21 cellular contexts compared by ENCODE assay signal in the genomic region with DNA sequence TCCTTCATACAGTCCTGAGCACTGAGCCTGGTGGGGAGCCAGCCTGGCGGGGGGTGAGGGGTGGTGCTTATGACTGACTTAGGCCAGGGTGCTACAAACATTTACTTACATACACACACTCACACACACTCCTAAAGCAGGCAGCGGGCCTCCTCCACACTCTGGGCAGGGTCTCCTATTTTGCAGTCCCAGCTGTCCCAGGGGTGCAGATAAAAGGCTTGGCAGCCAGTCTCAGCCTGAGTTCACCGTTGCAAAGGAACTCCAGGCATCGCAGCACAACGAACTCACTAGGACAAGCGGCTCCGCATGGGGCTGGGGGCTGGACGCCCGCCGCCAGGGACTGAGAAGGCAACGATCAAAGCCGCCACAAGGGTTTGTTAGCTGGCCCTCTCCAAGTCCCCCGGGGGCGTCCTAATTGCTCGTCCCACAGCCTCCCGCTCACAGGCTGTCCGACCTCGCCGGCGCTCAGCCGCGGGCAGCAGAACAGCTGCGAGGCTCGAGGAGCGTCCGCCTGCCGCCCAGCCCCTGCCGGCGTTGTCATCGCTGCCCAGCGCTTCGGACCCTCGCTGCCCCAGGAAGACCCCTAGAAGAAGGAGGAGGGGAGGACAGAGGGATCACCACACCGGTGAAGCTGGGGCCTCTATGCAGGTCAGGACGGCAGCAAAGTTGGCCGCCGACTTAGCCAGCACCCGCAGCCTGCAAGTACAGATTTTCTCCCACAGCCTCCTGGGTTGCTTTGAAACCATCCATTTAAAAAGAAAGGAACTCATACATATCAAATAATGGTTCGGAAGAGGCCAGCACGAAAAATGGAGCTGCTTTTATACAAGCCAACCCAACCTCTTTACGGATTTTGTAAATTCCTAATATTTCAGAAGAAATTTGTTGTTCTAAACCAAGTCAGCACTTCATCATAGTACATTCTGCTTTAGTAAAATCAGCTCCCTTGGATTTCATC. TPM values are rescaled to one million over a fixed set of nuclear protein-coding genes. Genes with fewer than 3 reads are reported as not detected.
DNase-seq lines count a peak whose midpoint lies in the region; ATAC-seq, FAIRE-seq and TF ChIP-seq lines count a peak whose summit lies in the region.
"Had no signal": no experiment of that assay in that cellular context is flagged by ENCODE, and none has a peak within 500 bp of the region (broad histone marks: within the 10 kb centered on the region; RNA-seq: fewer than 3 reads in every experiment).

No MANE protein-coding gene starts in this region.

- H3K4me3 ChIP-seq in IMR-90 (ENCODE audit: insufficient read depth, low read depth, low read length) (no peak overlapping the region), coronary artery (peak overlapping the region; percentile 39), neural cell (ENCODE audit: low read length) (peak overlapping the region; percentile 34)
- H3K4me3 ChIP-seq: adrenal gland, tibial artery had no signal

- H4K8ac ChIP-seq in IMR-90 (ENCODE audit: low read depth in 2 of 2, low read length in 2 of 2) = no peak overlapping the region

- ATAC-seq in IMR-90 (ENCODE audit: low read depth) (peak; percentile 24; the same call in 1 of the 2 replicates), HG03196 (IDR thresholded peaks at IDR 0.05; ENCODE audit: unreplicated experiment) (no peak)
- ATAC-seq: activated CD8-positive, alpha-beta T cell treated with anti-CD3 and anti-CD28 coated beads for 36 hours had no signal

- no peak overlapping the region; the same call in 1 of the 2 replicates for H3K4me2 ChIP-seq in IMR-90 (ENCODE audit: low read depth, low read length)
- no peak overlapping the region for H3K4me2 ChIP-seq in neural cell (ENCODE audit: low read length)
- H3K4me2 ChIP-seq: KMS-11 had no signal

- H3K79me2 ChIP-seq in neural cell (replicated peaks; ENCODE audit: insufficient read depth, low read length) = no peaks in the 10 kb centered on the region

- in situ Hi-C loops in IMR-90 (cut with MboI; ENCODE audit: low sequenced_read_pairs) = no loop called here

- H4K91ac ChIP-seq in IMR-90 (ENCODE audit: insufficient read depth, low read depth, low read length) = no peak overlapping the region

- H3K27me3 ChIP-seq in IMR-90 (ENCODE audit: control insufficient read depth, insufficient read depth, low read length) = peaks cover 85% of the 10 kb centered on the region
- peaks cover 100% of the 10 kb centered on the region for H3K27me3 ChIP-seq in neural cell (ENCODE audit: insufficient read depth, low read depth, low read length)

- H3K36me3 ChIP-seq in IMR-90 (ENCODE audit: control insufficient read depth, insufficient read depth, low read length) (no peaks in the 10 kb centered on the region), neural cell (ENCODE audit: insufficient read depth, low read length) (no peaks in the 10 kb centered on the region)
- H3K36me3 ChIP-seq: adrenal gland, tibial artery had no signal

- no peak for TF ChIP-seq POLR2A in IMR-90 (IDR thresholded peaks at IDR 0.05; ENCODE audit: low read depth, low read length)
- TF ChIP-seq POLR2A in GM12891 (IDR thresholded peaks at IDR 0.05; ENCODE audit: low read depth, low read length) = no peak

- TF ChIP-seq EP300 in neural cell (conservative IDR thresholded peaks at IDR 0.05; ENCODE audit: poor library complexity, severe bottlenecking) = no peak

- no peak overlapping the region for H3K56ac ChIP-seq in IMR-90 (ENCODE audit: extremely low read depth, insufficient read depth, low read length)

- no peak overlapping the region for H2BK20ac ChIP-seq in IMR-90 (ENCODE audit: low read depth, low read length)

- DNase-seq in DMS53 (lab: John Stamatoyannopoulos, UW) (peak; percentile 55), DMS53 treated with DMSO at 0.1 percent for 48 hours (lab: John Stamatoyannopoulos, UW; ENCODE audit: unreplicated experiment) (no peak), IMR-90 (no peak), coronary artery (ENCODE audit: low spot score) (no peak), GM12891 (ENCODE audit: insufficient read length, low spot score) (no peak), DMS 273 treated with DMSO at 0.1 percent for 48 hours (lab: John Stamatoyannopoulos, UW) (no peak)
- DNase-seq: activated CD8-positive, alpha-beta T cell treated with anti-CD3 and anti-CD28 coated beads for 36 hours; adrenal gland; NCI-H1436; NCI-H524 treated with DMSO at 0.1 percent for 48 hours; stimulated activated CD4-positive, alpha-beta T cell treated with anti-CD3 and anti-CD28 coated beads, Interleukin-2, amount 100 ng/mL, for 24 hours; tibial artery had no signal

- no peak overlapping the region for H2BK120ac ChIP-seq in IMR-90 (ENCODE audit: low read depth, low read length)

- no peaks in the 10 kb centered on the region for H4K20me1 ChIP-seq in IMR-90 (ENCODE audit: insufficient read depth, low read length)
- no peaks in the 10 kb centered on the region for H4K20me1 ChIP-seq in neural cell (ENCODE audit: insufficient read depth)

- no peaks in the 10 kb centered on the region for H3F3A ChIP-seq in neural cell (ENCODE audit: insufficient read depth, low read length, poor library complexity, severe bottlenecking)

- H3K27ac ChIP-seq in IMR-90 (ENCODE audit: insufficient read depth, low read length) (no peak overlapping the region), coronary artery (no peak overlapping the region), neural cell (ENCODE audit: low read length) (no peak overlapping the region)
- H3K27ac ChIP-seq: 22Rv1, adrenal gland, KMS-11, RWPE1, tibial artery had no signal

- H2BK5ac ChIP-seq in IMR-90 (ENCODE audit: low read depth, low read length, poor library complexity, severe bottlenecking) = no peak overlapping the region

- H3K79me1 ChIP-seq in IMR-90 (ENCODE audit: low read depth in 1 of 2, low read length in 2 of 2) = no peaks in the 10 kb centered on the region

- TF ChIP-seq RAD21 in IMR-90 (IDR thresholded peaks at IDR 0.05; ENCODE audit: low read length) (no peak), neural cell (conservative IDR thresholded peaks at IDR 0.05) (no peak)

- H3K14ac ChIP-seq in IMR-90 (replicated peaks; ENCODE audit: low read depth, low read length) = no peak overlapping the region

- intact Hi-C loops in IMR-90 (cut with micrococcal nuclease) = no loop called here

- H2AFZ ChIP-seq in IMR-90 (replicated peaks; ENCODE audit: low read length, poor library complexity) (no peak overlapping the region), neural cell (ENCODE audit: low read depth, low read length) (no peak overlapping the region)

- no peak overlapping the region for H2AK9ac ChIP-seq in IMR-90 (replicated peaks; ENCODE audit: low read depth, low read length, poor library complexity)

- POLR2A ChIA-PET in IMR-90 (lab: Charles Lee; ENCODE audit: unreplicated experiment) = interaction anchor here (0.6 kb wide), 1 partner anchor 81 kb away, joined by 3 read pairs; no protein-coding TSS in a partner anchor

- no peak for FAIRE-seq in GM12891 (lab: Jason Lieb, UNC)
- FAIRE-seq: islet of Langerhans had no signal

- H3K9me1 ChIP-seq in IMR-90 (ENCODE audit: insufficient read depth, low read length) = no peaks in the 10 kb centered on the region

- TF ChIP-seq CTCF in IMR-90 (conservative IDR thresholded peaks at IDR 0.05; ENCODE audit: low read depth, low read length) = no peak
- TF ChIP-seq CTCF in coronary artery (IDR thresholded peaks at IDR 0.05) = no peak
- no peak for TF ChIP-seq CTCF in neural cell (IDR thresholded peaks at IDR 0.05; ENCODE audit: poor library complexity, severe bottlenecking)

- H3K4ac ChIP-seq in IMR-90 (ENCODE audit: low read depth, low read length) = no peak overlapping the region

- H3K18ac ChIP-seq in IMR-90 (ENCODE audit: low read depth, low read length) = no peak overlapping the region

- no peak overlapping the region for H3K9ac ChIP-seq in IMR-90 (ENCODE audit: low read depth, low read length)
- no peak overlapping the region for H3K9ac ChIP-seq in neural cell (ENCODE audit: low read length)
- H3K9ac ChIP-seq: KMS-11 had no signal

- no peaks in the 10 kb centered on the region; the same call in 1 of the 2 replicates for H3K9me3 ChIP-seq in IMR-90 (ENCODE audit: control insufficient read depth, insufficient read depth, low read length)
- no peaks in the 10 kb centered on the region for H3K9me3 ChIP-seq in neural cell (ENCODE audit: low read length)
- H3K9me3 ChIP-seq: adrenal gland, tibial artery had no signal

- BruUV-seq in IMR-90 (replicated peaks; lab: Mats Ljungman, UMichigan) = no TSS peak

- no peak overlapping the region for H2BK15ac ChIP-seq in IMR-90 (ENCODE audit: low read depth, low read length)

- no peaks in the 10 kb centered on the region for H3K9me2 ChIP-seq in neural cell (ENCODE audit: insufficient read depth, low read length)

- no peaks in the 10 kb centered on the region for H3K4me1 ChIP-seq in IMR-90 (ENCODE audit: control insufficient read depth, insufficient read depth, low read length)

- dilution Hi-C loops in IMR-90 (cut with HindIII; ENCODE audit: low sequenced_read_pairs, unreplicated experiment) = no loop called here

- no peak overlapping the region for H2AK5ac ChIP-seq in IMR-90 (ENCODE audit: low read depth, low read length)

- WGBS in IMR-90 (ENCODE audit: extremely low coverage in 2 of 2, insufficient read length in 1 of 2), 2 experiments = 2% methylated on average over 10 of the region's 41 CpGs; no CpG with 5 or more reads in 1 of the 2 experiments

- H4K5ac ChIP-seq in IMR-90 (ENCODE audit: low read depth, low read length) = no peak overlapping the region

- H3K23ac ChIP-seq in IMR-90 (ENCODE audit: low read depth, low read length) = no peak overlapping the region

- CTCF ChIA-PET in IMR-90 (lab: Yijun Ruan, JAX) = interaction anchor here (0.5 to 1.1 kb wide), 2 partner anchors 11 to 133 kb away, joined by 5 to 6 read pairs; no protein-coding TSS in a partner anchor

TF ChIP-seq in IMR-90, 13 proteins besides CTCF, POLR2A, EP300 and RAD21 (continues in another document):
- no peak for TF ChIP-seq RCOR1 (IDR thresholded peaks at IDR 0.05; ENCODE audit: insufficient replicate concordance, low read length)
- no peak for TF ChIP-seq MXI1 (IDR thresholded peaks at IDR 0.05; ENCODE audit: borderline replicate concordance, low read depth, low read length)
- no peak for TF ChIP-seq SMC3 (IDR thresholded peaks at IDR 0.05; ENCODE audit: low read depth, low read length)

TF ChIP-seq in neural cell, 6 proteins besides CTCF, POLR2A, EP300 and RAD21 (continues in another document):
- TF ChIP-seq SMC3 (conservative IDR thresholded peaks at IDR 0.05; ENCODE audit: poor library complexity) = no peak
- TF ChIP-seq TAF1 (IDR thresholded peaks at IDR 0.05; ENCODE audit: low read depth) = no peak
- TF ChIP-seq MXI1 (conservative IDR thresholded peaks at IDR 0.05; ENCODE audit: poor library complexity, severe bottlenecking) = no peak

TF ChIP-seq in GM12891, 5 proteins besides CTCF, POLR2A, EP300 and RAD21:
- TF ChIP-seq SPI1 (IDR thresholded peaks at IDR 0.05; ENCODE audit: low read depth, low read length) (no peak), POLR2AphosphoS5 (IDR thresholded peaks at IDR 0.05; ENCODE audit: low read depth, low read length) (no peak)

RNA-seq across cellular contexts. Expression of gene BARHL2, which starts 6.2 kb away (rescaled TPM):
- total RNA-seq in IMR-90 (2012; rRNA removed) = not detected in 2 replicates
- not detected in 2 replicates for polyA plus RNA-seq in IMR-90 (2012; rRNA removed)
- polyA plus RNA-seq in IMR-90 (2012; cell fraction: cytosol; rRNA removed) = not detected in 2 replicates
- not detected in 2 replicates for polyA plus RNA-seq in IMR-90 (2012; cell fraction: nucleus; rRNA removed; ENCODE audit: low replicate concordance)
- not detected in 2 replicates for polyA plus RNA-seq in neural cell
- 0.46 TPM in 1 of 2 replicates, not detected in the other for polyA minus RNA-seq in neural cell
- polyA plus RNA-seq in GM12891 (2012; ENCODE audit: low read depth, missing spikeins) = not detected
- total RNA-seq: activated CD8-positive, alpha-beta T cell treated with anti-CD3 and anti-CD28 coated beads for 36 hours; adrenal gland; epithelial cell of proximal tubule; glomerular endothelial cell had no signal
- polyA plus RNA-seq: adrenal gland, CD14-positive monocyte had no signal
